ENCODE assay signal across 1 cellular context in the genomic region with DNA sequence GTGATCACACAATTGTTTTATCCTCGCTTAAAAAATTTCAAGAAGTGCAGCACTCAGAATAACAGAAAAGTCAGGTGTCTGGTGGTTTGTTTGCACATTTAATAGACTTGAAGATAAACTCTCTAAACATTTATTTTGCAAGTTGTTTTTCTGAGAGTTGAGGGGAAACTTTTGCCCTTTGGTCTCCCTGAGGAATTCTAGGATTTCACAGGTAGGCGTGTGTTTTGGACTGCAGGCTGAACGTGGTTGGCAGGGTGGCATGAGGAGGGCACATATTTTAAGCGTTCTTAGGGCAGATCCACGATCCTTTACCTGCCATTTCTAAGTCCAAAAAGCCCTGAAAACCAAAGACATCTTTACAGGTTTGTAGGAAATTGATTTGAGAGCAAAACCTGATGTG.
TF ChIP-seq lines count a peak whose summit lies in the region.

No MANE protein-coding gene starts in this region.

TF ChIP-seq in HepG2, 621 proteins besides CTCF, POLR2A, EP300 and RAD21 (continued from another document):
- TF ChIP-seq ZBTB44 (CRISPR knock-in tag; IDR thresholded peaks at IDR 0.05) (no peak), SOX13 (IDR thresholded peaks at IDR 0.05) (no peak), SOX13 (CRISPR knock-in tag; conservative IDR thresholded peaks at IDR 0.05 in 1 of 2, IDR thresholded peaks at IDR 0.05 in 1 of 2) (peak in 1 of 2 experiments; percentile 17; a peak in 1 of 4 replicates), NCOA5 (CRISPR knock-in tag; IDR thresholded peaks at IDR 0.05) (no peak), HNF4G (IDR thresholded peaks at IDR 0.05; ENCODE audit: borderline replicate concordance, low read depth, low read length) (0 out of 2 replicates have a peak, but pooled peaks have one; percentile 19), HNF4G (CRISPR knock-in tag; IDR thresholded peaks at IDR 0.05; ENCODE audit: borderline replicate concordance, low read depth) (no peak), CEBPZ (IDR thresholded peaks at IDR 0.05; ENCODE audit: low read length) (no peak), PAXIP1 (CRISPR knock-in tag; conservative IDR thresholded peaks at IDR 0.05) (0 out of 2 replicates have a peak, but pooled peaks have one; percentile 25), CREM (IDR thresholded peaks at IDR 0.05) (0 out of 2 replicates have a peak, but pooled peaks have one; percentile 17), CREM (CRISPR knock-in tag; IDR thresholded peaks at IDR 0.05) (no peak), ZNF7 (CRISPR knock-in tag; IDR thresholded peaks at IDR 0.05) (no peak), FOSL2 (CRISPR knock-in tag; IDR thresholded peaks at IDR 0.05) (no peak), HMG20B (CRISPR knock-in tag; conservative IDR thresholded peaks at IDR 0.05) (no peak), ARID5B (CRISPR knock-in tag; IDR thresholded peaks at IDR 0.05) (0 out of 2 replicates have a peak, but pooled peaks have one; percentile 13), SPEN (CRISPR knock-in tag; IDR thresholded peaks at IDR 0.05; ENCODE audit: low read depth) (no peak), BCL6 (CRISPR knock-in tag; IDR thresholded peaks at IDR 0.05) (peak; percentile 36; the same call in 1 of the 2 replicates)
- TF ChIP-seq, protein P1, sequence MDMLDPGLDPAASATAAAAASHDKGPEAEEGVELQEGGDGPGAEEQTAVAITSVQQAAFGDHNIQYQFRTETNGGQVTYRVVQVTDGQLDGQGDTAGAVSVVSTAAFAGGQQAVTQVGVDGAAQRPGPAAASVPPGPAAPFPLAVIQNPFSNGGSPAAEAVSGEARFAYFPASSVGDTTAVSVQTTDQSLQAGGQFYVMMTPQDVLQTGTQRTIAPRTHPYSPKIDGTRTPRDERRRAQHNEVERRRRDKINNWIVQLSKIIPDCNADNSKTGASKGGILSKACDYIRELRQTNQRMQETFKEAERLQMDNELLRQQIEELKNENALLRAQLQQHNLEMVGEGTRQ (IDR thresholded peaks at IDR 0.05; ENCODE audit: low read depth, low read length): no peak
- TF ChIP-seq, protein P1 (CRISPR knock-in tag; IDR thresholded peaks at IDR 0.05; ENCODE audit: borderline replicate concordance): no peak
